Comparison of ENCODE assay signal across 8 cellular contexts in genomic region chr18:26548144-26549102, GRCh38. TPM values are rescaled to one million over a fixed set of nuclear protein-coding genes. Genes with fewer than 3 reads are reported as not detected.
DNase-seq lines count a peak whose midpoint lies in the region; ATAC-seq and TF ChIP-seq lines count a peak whose summit lies in the region.

TSS of gene KCTD1 (minus strand) at chr18:26548553. CDS start at chr18:26548536, 17 bp downstream.

- under 1% methylated on average over 89 of the region's 89 CpGs for WGBS in urinary bladder

- H3K27ac ChIP-seq in left ventricle myocardium inferior (replicated peaks) (peak within 1 kb of the TSS; percentile 84), urinary bladder (ENCODE audit: low read depth) (peak within 1 kb of the TSS; percentile 86)

- H3K4me1 ChIP-seq in left ventricle myocardium inferior (peaks cover 73% of the 10 kb centered on the region), urinary bladder (ENCODE audit: insufficient read depth) (no peaks in the 10 kb centered on the region)

- peak within 1 kb of the TSS; percentile 67 for H3K27ac Mint-ChIP-seq in progenitor cell of endocrine pancreas

- peaks cover 40% of the 10 kb centered on the region for H3K4me1 Mint-ChIP-seq in progenitor cell of endocrine pancreas (ENCODE audit: low read depth)

- DNase-seq in GM12864 (ENCODE audit: low read depth) (peak; percentile 68), NCI-H1105 (lab: John Stamatoyannopoulos, UW) (peak; percentile 77), SW 1271 (lab: John Stamatoyannopoulos, UW) (peak; percentile 33 to 75), amniotic epithelial cell (ENCODE audit: low read depth) (peak; percentile 85), left ventricle myocardium inferior (peak; percentile 82), progenitor cell of endocrine pancreas (ENCODE audit: low spot score, unreplicated experiment) (peak; percentile 75)

- peaks cover 28% of the 10 kb centered on the region for H3K27me3 ChIP-seq in left ventricle myocardium inferior (ENCODE audit: low read depth)

- H3K9me3 Mint-ChIP-seq in progenitor cell of endocrine pancreas (ENCODE audit: low read depth), result no peaks in the 10 kb centered on the region

- peak within 1 kb of the TSS; percentile 83 for H3K4me3 Mint-ChIP-seq in progenitor cell of endocrine pancreas (ENCODE audit: low read depth)

- no peaks in the 10 kb centered on the region for H3K9me3 ChIP-seq in left ventricle myocardium inferior (replicated peaks)

- no peak for TF ChIP-seq CTCF in GM12864 (IDR thresholded peaks at IDR 0.05; ENCODE audit: low read depth, low read length, missing control alignments)
- TF ChIP-seq CTCF in left ventricle myocardium inferior (IDR thresholded peaks at IDR 0.05; ENCODE audit: borderline replicate concordance), result no peak
- no peak for TF ChIP-seq CTCF in progenitor cell of endocrine pancreas (IDR thresholded peaks at IDR 0.05; ENCODE audit: unreplicated experiment)

- peaks cover 43% of the 10 kb centered on the region for H3K27me3 Mint-ChIP-seq in progenitor cell of endocrine pancreas

- H3K36me3 Mint-ChIP-seq in progenitor cell of endocrine pancreas (ENCODE audit: insufficient read depth), result peaks cover 2% of the 10 kb centered on the region

- ATAC-seq in HG02588 (IDR thresholded peaks at IDR 0.05; ENCODE audit: unreplicated experiment), result peak; percentile 53

- H3K36me3 ChIP-seq in left ventricle myocardium inferior, result no peaks in the 10 kb centered on the region
- no peaks in the 10 kb centered on the region for H3K36me3 ChIP-seq in urinary bladder (ENCODE audit: insufficient read depth)

- intact Hi-C loops in left ventricle myocardium inferior (cut with micrococcal nuclease), result no loop called here

- H3K4me3 ChIP-seq in GM12864 (ENCODE audit: low read depth, low read length) (peak within 1 kb of the TSS; percentile 63), left ventricle myocardium inferior (peak within 1 kb of the TSS; percentile 81), urinary bladder (ENCODE audit: low read depth, low read length) (peak within 1 kb of the TSS; percentile 93)

RNA-seq across cellular contexts. Expression of gene KCTD1, which starts in this region (rescaled TPM):
- total RNA-seq in left ventricle myocardium inferior (6.4 TPM), progenitor cell of endocrine pancreas (29.5 and 34.0 TPM in 2 replicates), urinary bladder (12.1 TPM)
- 9.7 TPM for polyA plus RNA-seq in urinary bladder

Comparison
In these comparisons a context has a peak if more than half of its experiments do, and no peak if none do; other contexts are left out.
1. Peak in every context shown above with its lines: DNase-seq, ATAC-seq, H3K4me3 ChIP-seq and H3K27ac ChIP-seq.